Comparison of ENCODE assay signal across 30 cellular contexts in the genomic region with DNA sequence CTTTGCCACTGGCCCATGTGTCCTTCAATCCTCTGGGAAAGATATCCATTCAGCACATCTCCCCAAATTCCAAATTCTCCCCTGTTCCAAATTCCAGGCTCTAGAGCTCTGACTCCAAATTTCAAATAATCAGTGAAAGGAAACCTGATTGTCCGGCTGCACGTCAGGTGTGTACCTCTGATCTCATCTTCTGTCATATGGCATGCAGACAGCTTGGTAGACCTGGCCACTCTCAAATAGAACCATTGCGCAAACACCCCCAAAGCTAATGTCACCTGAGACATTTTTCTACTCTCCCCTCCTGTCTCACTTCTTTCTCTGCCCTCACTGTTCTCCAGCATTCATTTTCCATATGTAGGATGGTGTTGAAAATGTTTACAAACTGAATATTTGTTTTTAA.
"Had no signal": no experiment of that assay in that cellular context is flagged by ENCODE, and none has a peak within 500 bp of the region (broad histone marks: within the 10 kb centered on the region; RNA-seq: fewer than 3 reads in every experiment).

No MANE protein-coding gene starts in this region.

- ATAC-seq: activated CD4-positive, alpha-beta T cell treated with anti-CD3 and anti-CD28 coated beads for 36 hours; activated CD8-positive, alpha-beta memory T cell treated with anti-CD3 and anti-CD28 coated beads, Interleukin-2, amount 10 ng/mL, durations not matched to agents 7 days and 5 days; activated CD8-positive, alpha-beta T cell treated with anti-CD3 and anti-CD28 coated beads, Interleukin-2, amount 10 ng/mL, durations not matched to agents 7 days and 5 days had no signal

- H3K4me3 Mint-ChIP-seq: activated CD4-positive, alpha-beta memory T cell treated with anti-CD3 and anti-CD28 coated beads for 36 hours; activated CD4-positive, alpha-beta T cell treated with anti-CD3 and anti-CD28 coated beads for 36 hours; activated CD4-positive, alpha-beta T cell treated with anti-CD3 and anti-CD28 coated beads, Interleukin-2, amount 10 ng/mL, durations not matched to agents 24 days and 14 days; activated CD8-positive, alpha-beta memory T cell treated with anti-CD3 and anti-CD28 coated beads, Interleukin-2, amount 10 ng/mL, durations not matched to agents 7 days and 5 days; activated CD8-positive, alpha-beta T cell treated with anti-CD3 and anti-CD28 coated beads, Interleukin-2, amount 10 ng/mL, durations not matched to agents 7 days and 5 days; activated naive CD4-positive, alpha-beta T cell treated with anti-CD3 and anti-CD28 coated beads for 36 hours; activated naive CD4-positive, alpha-beta T cell treated with anti-CD3 and anti-CD28 coated beads, Interleukin-2, amount 50 U/mL, for 24 hours; activated naive CD8-positive, alpha-beta T cell treated with anti-CD3 and anti-CD28 coated beads, Interleukin-2, amount 10 ng/mL, durations not matched to agents 7 days and 5 days; activated T-helper 1 cell treated with anti-CD3 and anti-CD28 coated beads, Interleukin-12 subunit alpha, Interleukin-12 subunit beta, Interleukin-2, Interleukin-4 antibody, amounts not matched to agents 30 ng/mL and 10 ng/mL and 1 ng/mL, durations not matched to agents 14 hours and 24 hours and 36 hours had no signal

- H3K36me3 Mint-ChIP-seq: activated CD4-positive, alpha-beta memory T cell treated with anti-CD3 and anti-CD28 coated beads for 36 hours; activated CD8-positive, alpha-beta memory T cell treated with anti-CD3 and anti-CD28 coated beads, Interleukin-2, amount 10 ng/mL, durations not matched to agents 7 days and 5 days; activated naive CD4-positive, alpha-beta T cell treated with anti-CD3 and anti-CD28 coated beads, Interleukin-2, amount 50 U/mL, for 24 hours; activated naive CD8-positive, alpha-beta T cell treated with anti-CD3 and anti-CD28 coated beads, Interleukin-2, amount 10 ng/mL, durations not matched to agents 7 days and 5 days had no signal

- H3K4me1 ChIP-seq: colonic mucosa had no signal

- H3K27me3 ChIP-seq: brain microvascular endothelial cell, colonic mucosa, esophagus squamous epithelium had no signal

- H3K9me3 Mint-ChIP-seq: activated CD4-positive, alpha-beta memory T cell treated with anti-CD3 and anti-CD28 coated beads for 36 hours; activated CD4-positive, alpha-beta T cell treated with anti-CD3 and anti-CD28 coated beads, Interleukin-2, amount 10 ng/mL, durations not matched to agents 24 days and 14 days; activated naive CD4-positive, alpha-beta T cell treated with anti-CD3 and anti-CD28 coated beads for 36 hours; activated naive CD4-positive, alpha-beta T cell treated with anti-CD3 and anti-CD28 coated beads, Interleukin-2, amount 50 U/mL, for 24 hours; activated naive CD8-positive, alpha-beta T cell treated with anti-CD3 and anti-CD28 coated beads, Interleukin-2, amount 10 ng/mL, durations not matched to agents 7 days and 5 days; activated T-helper 1 cell treated with anti-CD3 and anti-CD28 coated beads, Interleukin-12 subunit alpha, Interleukin-12 subunit beta, Interleukin-2, Interleukin-4 antibody, amounts not matched to agents 30 ng/mL and 10 ng/mL and 1 ng/mL, durations not matched to agents 14 hours and 24 hours and 36 hours; activated T-helper 2 cell treated with anti-CD3 and anti-CD28 coated beads, Interferon-gamma antibody, Interleukin-2, Interleukin-4, amounts not matched to agents 10 μg/mL and 5 μg/mL and 100 μg/mL, durations not matched to agents 14 hours and 24 hours and 36 hours had no signal

- H3K27ac Mint-ChIP-seq: activated CD4-positive, alpha-beta memory T cell treated with anti-CD3 and anti-CD28 coated beads for 36 hours; activated CD4-positive, alpha-beta T cell treated with anti-CD3 and anti-CD28 coated beads for 36 hours; activated CD4-positive, alpha-beta T cell treated with anti-CD3 and anti-CD28 coated beads, Interleukin-2, amount 10 ng/mL, durations not matched to agents 24 days and 14 days; activated CD8-positive, alpha-beta memory T cell treated with anti-CD3 and anti-CD28 coated beads, Interleukin-2, amount 10 ng/mL, durations not matched to agents 7 days and 5 days; activated CD8-positive, alpha-beta T cell treated with anti-CD3 and anti-CD28 coated beads, Interleukin-2, amount 10 ng/mL, durations not matched to agents 7 days and 5 days; activated naive CD4-positive, alpha-beta T cell treated with anti-CD3 and anti-CD28 coated beads for 36 hours; activated naive CD4-positive, alpha-beta T cell treated with anti-CD3 and anti-CD28 coated beads, Interleukin-2, amount 50 U/mL, for 24 hours; activated naive CD8-positive, alpha-beta T cell treated with anti-CD3 and anti-CD28 coated beads, Interleukin-2, amount 10 ng/mL, durations not matched to agents 7 days and 5 days; activated T-helper 1 cell treated with anti-CD3 and anti-CD28 coated beads, Interleukin-12 subunit alpha, Interleukin-12 subunit beta, Interleukin-2, Interleukin-4 antibody, amounts not matched to agents 30 ng/mL and 10 ng/mL and 1 ng/mL, durations not matched to agents 14 hours and 24 hours and 36 hours; activated T-helper 2 cell treated with anti-CD3 and anti-CD28 coated beads, Interferon-gamma antibody, Interleukin-2, Interleukin-4, amounts not matched to agents 10 μg/mL and 5 μg/mL and 100 μg/mL, durations not matched to agents 14 hours and 24 hours and 36 hours had no signal

- DNase-seq: activated CD4-positive, alpha-beta memory T cell treated with anti-CD3 and anti-CD28 coated beads for 36 hours; activated CD4-positive, alpha-beta T cell treated with anti-CD3 and anti-CD28 coated beads for 36 hours; activated CD4-positive, alpha-beta T cell treated with anti-CD3 and anti-CD28 coated beads, Interleukin-2, amount 10 ng/mL, durations not matched to agents 24 days and 14 days; activated CD4-positive, CD25-positive, alpha-beta regulatory T cell; activated CD4-positive, CD25-positive, alpha-beta regulatory T cell treated with anti-CD3 and anti-CD28 coated beads, Interleukin-2, amount 50 U/mL, for 72 hours; activated CD8-positive, alpha-beta memory T cell treated with anti-CD3 and anti-CD28 coated beads, Interleukin-2, amount 10 ng/mL, durations not matched to agents 7 days and 5 days; activated CD8-positive, alpha-beta memory T cell treated with anti-CD3 and anti-CD28 coated beads, Interleukin-2, amount 50 U/mL, for 4 hours; activated CD8-positive, alpha-beta T cell treated with anti-CD3 and anti-CD28 coated beads, Interleukin-2, amount 10 ng/mL, durations not matched to agents 7 days and 5 days; activated effector memory CD4-positive, alpha-beta T cell treated with anti-CD3 and anti-CD28 coated beads, Interleukin-2, amount 50 U/mL, for 16 hours; activated naive CD4-positive, alpha-beta T cell treated with anti-CD3 and anti-CD28 coated beads for 36 hours; activated naive CD8-positive, alpha-beta T cell treated with anti-CD3 and anti-CD28 coated beads, Interleukin-2, amount 10 ng/mL, durations not matched to agents 7 days and 5 days; activated T-cell treated with anti-CD3 and anti-CD28 coated beads, Interleukin-2, amount 50 U/mL, for 1 hour; activated T-cell treated with anti-CD3 and anti-CD28 coated beads, Interleukin-2, amount 50 U/mL, for 48 hours; amniotic stem cell; anterior cingulate cortex; brain microvascular endothelial cell; caudate nucleus; cerebellar nuclear complex; colonic mucosa; effector CD8-positive, alpha-beta T cell; erythroblast; esophagus squamous epithelium; head of caudate nucleus; T-helper 2 cell had no signal

- H3K4me1 Mint-ChIP-seq: activated CD4-positive, alpha-beta T cell treated with anti-CD3 and anti-CD28 coated beads for 36 hours; activated CD4-positive, alpha-beta T cell treated with anti-CD3 and anti-CD28 coated beads, Interleukin-2, amount 10 ng/mL, durations not matched to agents 24 days and 14 days; activated CD8-positive, alpha-beta memory T cell treated with anti-CD3 and anti-CD28 coated beads, Interleukin-2, amount 10 ng/mL, durations not matched to agents 7 days and 5 days; activated naive CD4-positive, alpha-beta T cell treated with anti-CD3 and anti-CD28 coated beads, Interleukin-2, amount 50 U/mL, for 24 hours; activated naive CD8-positive, alpha-beta T cell treated with anti-CD3 and anti-CD28 coated beads, Interleukin-2, amount 10 ng/mL, durations not matched to agents 7 days and 5 days had no signal

- FAIRE-seq: astrocyte, endometrium, frontal cortex had no signal

- H3K9me3 ChIP-seq: colonic mucosa, esophagus squamous epithelium had no signal

- H3K4me3 ChIP-seq: colonic mucosa, esophagus squamous epithelium had no signal

- H3K36me3 ChIP-seq: brain microvascular endothelial cell, colonic mucosa, esophagus squamous epithelium had no signal

- H3K27me3 Mint-ChIP-seq: activated CD4-positive, alpha-beta T cell treated with anti-CD3 and anti-CD28 coated beads, Interleukin-2, amount 10 ng/mL, durations not matched to agents 24 days and 14 days; activated CD8-positive, alpha-beta memory T cell treated with anti-CD3 and anti-CD28 coated beads, Interleukin-2, amount 10 ng/mL, durations not matched to agents 7 days and 5 days; activated naive CD8-positive, alpha-beta T cell treated with anti-CD3 and anti-CD28 coated beads, Interleukin-2, amount 10 ng/mL, durations not matched to agents 7 days and 5 days had no signal

- H3K27ac ChIP-seq: brain microvascular endothelial cell, colonic mucosa, esophagus squamous epithelium had no signal
